ENCODE assay signal across 8 cellular contexts in genomic region chr16:74666425-74667214, GRCh38. TPM values are rescaled to one million over a fixed set of nuclear protein-coding genes. Genes with fewer than 3 reads are reported as not detected.
A peak's percentile ranks its signal among the peaks of the same experiment; 100 is the strongest.
DNase-seq lines count a peak whose midpoint lies in the region; ATAC-seq and TF ChIP-seq lines count a peak whose summit lies in the region.

A gene with protein sequence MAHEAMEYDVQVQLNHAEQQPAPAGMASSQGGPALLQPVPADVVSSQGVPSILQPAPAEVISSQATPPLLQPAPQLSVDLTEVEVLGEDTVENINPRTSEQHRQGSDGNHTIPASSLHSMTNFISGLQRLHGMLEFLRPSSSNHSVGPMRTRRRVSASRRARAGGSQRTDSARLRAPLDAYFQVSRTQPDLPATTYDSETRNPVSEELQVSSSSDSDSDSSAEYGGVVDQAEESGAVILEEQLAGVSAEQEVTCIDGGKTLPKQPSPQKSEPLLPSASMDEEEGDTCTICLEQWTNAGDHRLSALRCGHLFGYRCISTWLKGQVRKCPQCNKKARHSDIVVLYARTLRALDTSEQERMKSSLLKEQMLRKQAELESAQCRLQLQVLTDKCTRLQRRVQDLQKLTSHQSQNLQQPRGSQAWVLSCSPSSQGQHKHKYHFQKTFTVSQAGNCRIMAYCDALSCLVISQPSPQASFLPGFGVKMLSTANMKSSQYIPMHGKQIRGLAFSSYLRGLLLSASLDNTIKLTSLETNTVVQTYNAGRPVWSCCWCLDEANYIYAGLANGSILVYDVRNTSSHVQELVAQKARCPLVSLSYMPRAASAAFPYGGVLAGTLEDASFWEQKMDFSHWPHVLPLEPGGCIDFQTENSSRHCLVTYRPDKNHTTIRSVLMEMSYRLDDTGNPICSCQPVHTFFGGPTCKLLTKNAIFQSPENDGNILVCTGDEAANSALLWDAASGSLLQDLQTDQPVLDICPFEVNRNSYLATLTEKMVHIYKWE (minus strand): TSS chr16:74666877. CDS start chr16:74661449, 5,428 bp downstream.

- intact Hi-C loops in T-helper 1 cell treated with Interleukin-12 subunit alpha and Interleukin-12 subunit beta and Interleukin-4 antibody, amounts not matched to agents 30 ng/mL and 1 ng/mL, for 36 hours (cut with micrococcal nuclease), result loop anchor here (1.0 to 2.0 kb wide), 12 partner anchors 30 to 982 kb away; partner anchors contain the start of genes ADAT1, CFDP1, GABARAPL2 and GLG1
- intact Hi-C loops in left ventricle myocardium inferior (cut with micrococcal nuclease), result no loop called here

- H3K36me3 Mint-ChIP-seq in progenitor cell of endocrine pancreas (ENCODE audit: insufficient read depth), result peaks cover 19% of the 10 kb centered on the region

- peaks cover 10% of the 10 kb centered on the region for H3K9me3 Mint-ChIP-seq in progenitor cell of endocrine pancreas (ENCODE audit: low read depth)

- H3K27me3 Mint-ChIP-seq in progenitor cell of endocrine pancreas, result peaks cover 2% of the 10 kb centered on the region

- under 1% methylated on average over 63 of the region's 63 CpGs for WGBS in urinary bladder

- peak; percentile 100 for ATAC-seq in HG02870 (IDR thresholded peaks at IDR 0.05; ENCODE audit: unreplicated experiment)

- H3K27ac ChIP-seq in left ventricle myocardium inferior (replicated peaks) (peak within 1 kb of the TSS; percentile 74), urinary bladder (ENCODE audit: low read depth) (no peak within 1 kb of the TSS)

- DNase-seq in GM13976 (ENCODE audit: low spot score), result peak; percentile 99
- DNase-seq in NCI-H146 treated with DMSO at 0.1 percent for 48 hours (lab: John Stamatoyannopoulos, UW; ENCODE audit: unreplicated experiment), result peak; percentile 91
- peak; percentile 98 for DNase-seq in amniotic stem cell (lab: John Stamatoyannopoulos, UW)
- peak; percentile 95 for DNase-seq in left ventricle myocardium inferior
- DNase-seq in progenitor cell of endocrine pancreas (ENCODE audit: low spot score, unreplicated experiment), result peak; percentile 90

- H3K27ac Mint-ChIP-seq in progenitor cell of endocrine pancreas, result peak within 1 kb of the TSS; percentile 96

- in situ Hi-C loops in GM13976 (cut with MboI; ENCODE audit: low sequenced_read_pairs, unreplicated experiment), result no loop called here

- peaks cover 22% of the 10 kb centered on the region for H3K4me1 ChIP-seq in left ventricle myocardium inferior
- peaks cover 1% of the 10 kb centered on the region for H3K4me1 ChIP-seq in urinary bladder (ENCODE audit: insufficient read depth)

- H3K4me3 ChIP-seq in left ventricle myocardium inferior, result peak within 1 kb of the TSS; percentile 88
- H3K4me3 ChIP-seq in urinary bladder (ENCODE audit: low read depth, low read length), result peak within 1 kb of the TSS; percentile 86

- TF ChIP-seq CTCF in GM13976 (IDR thresholded peaks at IDR 0.05; ENCODE audit: borderline replicate concordance, control extremely low read depth, extremely low read depth, insufficient read depth, missing control alignments) (no peak), left ventricle myocardium inferior (IDR thresholded peaks at IDR 0.05; ENCODE audit: borderline replicate concordance) (no peak), progenitor cell of endocrine pancreas (IDR thresholded peaks at IDR 0.05; ENCODE audit: unreplicated experiment) (no peak)

- peak within 1 kb of the TSS; percentile 95 for H3K4me3 Mint-ChIP-seq in progenitor cell of endocrine pancreas (ENCODE audit: low read depth)

- H3K9me3 ChIP-seq in left ventricle myocardium inferior (replicated peaks), result no peaks in the 10 kb centered on the region

- H3K27me3 ChIP-seq in left ventricle myocardium inferior (ENCODE audit: low read depth), result no peaks in the 10 kb centered on the region

- H3K4me1 Mint-ChIP-seq in progenitor cell of endocrine pancreas (ENCODE audit: low read depth), result peaks cover 2% of the 10 kb centered on the region

- H3K36me3 ChIP-seq in left ventricle myocardium inferior (peaks cover 29% of the 10 kb centered on the region), urinary bladder (ENCODE audit: insufficient read depth) (no peaks in the 10 kb centered on the region)

RNA-seq across cellular contexts. Expression of the gene that starts here (rescaled TPM):
- 84.8 and 86.3 TPM in 2 replicates for total RNA-seq in T-helper 1 cell treated with Interleukin-12 subunit alpha and Interleukin-12 subunit beta and Interleukin-4 antibody, amounts not matched to agents 30 ng/mL and 1 ng/mL, for 36 hours
- total RNA-seq in left ventricle myocardium inferior (5.9 TPM), progenitor cell of endocrine pancreas (40.3 and 48.4 TPM in 2 replicates), urinary bladder (20.9 TPM)
- polyA plus RNA-seq in urinary bladder, result 6.9 TPM
